In genomic region chr1:207751790-207752455, GRCh38 we compare ENCODE assay signal across 8 cellular contexts. TPM values are rescaled to one million over a fixed set of nuclear protein-coding genes. Genes with fewer than 3 reads are reported as not detected.
DNase-seq lines count a peak whose midpoint lies in the region; ATAC-seq, FAIRE-seq and TF ChIP-seq lines count a peak whose summit lies in the region.

Gene CD46 (plus strand): TSS chr1:207752054. CDS start chr1:207752213, 159 bp downstream.

- H3K36me3 ChIP-seq in HepG2 (replicated peaks in 1 of 2; ENCODE audit: control insufficient read depth in 1 of 2, insufficient read depth in 2 of 2, low read length in 2 of 2), result peaks cover 0 to 5% of the 10 kb centered on the region in 2 experiments; a peak in 3 of 5 replicates

- WGBS in HepG2 (ENCODE audit: low lambda C conversion rate), result 0% methylated on average over 6 of the region's 55 CpGs

- no TSS peak for BruUV-seq in HepG2 (replicated peaks; lab: Mats Ljungman, UMichigan)

- TF ChIP-seq EP300 in HepG2 (IDR thresholded peaks at IDR 0.05; ENCODE audit: low read depth in 2 of 2, low read length in 2 of 2) (no peak; a peak in 1 of 4 replicates), HepG2 (CRISPR knock-in tag; IDR thresholded peaks at IDR 0.05; ENCODE audit: borderline replicate concordance) (no peak)

- H3K4me1 ChIP-seq in HepG2 (ENCODE audit: insufficient read depth, low read length), result peaks cover 67% of the 10 kb centered on the region

- peaks cover 54% of the 10 kb centered on the region for H3K79me2 ChIP-seq in HepG2 (ENCODE audit: insufficient read depth, low read length)

- POLR2A ChIA-PET in HepG2 (lab: Yijun Ruan, JAX), result interaction anchor here (0.7 to 2.0 kb wide), 4 partner anchors 11 to 72 kb away, joined by 3 to 9 read pairs (median 5); no protein-coding TSS in a partner anchor

- intact Hi-C loops in dendritic cell treated with granulocyte-macrophage colony-stimulating factor and Interleukin-4, amounts not matched to agents 40 ng/mL and 50 ng/mL, for 4 days (cut with micrococcal nuclease), result no loop called here
- intact Hi-C loops in HepG2 (cut with micrococcal nuclease; ENCODE audit: unreplicated experiment), result loop anchor here (1.0 kb wide), 1 partner anchor 45 kb away; no protein-coding TSS in a partner anchor

- peak within 1 kb of the TSS; percentile 88 to 98 (median 98) for H3K4me3 ChIP-seq in HepG2 (replicated peaks in 1 of 3; ENCODE audit: insufficient read depth in 1 of 3, low read depth in 2 of 3, low read length in 3 of 3)

- no peak for TF ChIP-seq RAD21 in HepG2 (CRISPR knock-in tag; IDR thresholded peaks at IDR 0.05)

- DNase-seq in C1 segment of cervical spinal cord (lab: John Stamatoyannopoulos, UW) (peak; percentile 32 to 94 (median 85)), NCI-H748 treated with DMSO at 0.1 percent for 48 hours (lab: John Stamatoyannopoulos, UW) (peak; percentile 82), HepG2 (ENCODE audit: low spot score) (peak; percentile 93)
- peak; percentile 78 to 90 for DNase-seq in activated CD4-positive, alpha-beta T cell treated with anti-CD3 and anti-CD28 coated beads, Interleukin-2, amount 50 U/mL, for 24 hours (ENCODE audit: low read depth in 1 of 2, low spot score in 1 of 2)
- peak; percentile 94 for DNase-seq in stimulated activated CD4-positive, alpha-beta T cell treated with anti-CD3 and anti-CD28 coated beads, Interleukin-4, amount 100 ng/mL, for 1 hour

- peak within 1 kb of the TSS; percentile 97 for H3K27ac ChIP-seq in HepG2 (ENCODE audit: extremely low read length, insufficient read depth, low read length)

- peak; percentile 66 for FAIRE-seq in HepG2 (lab: Jason Lieb, UNC)

- H3K9me3 ChIP-seq in HepG2 (ENCODE audit: low read length), result no peaks in the 10 kb centered on the region

- peak within 1 kb of the TSS; percentile 88 for H3K4me3 Mint-ChIP-seq in dendritic cell treated with granulocyte-macrophage colony-stimulating factor and Interleukin-4, amounts not matched to agents 40 ng/mL and 50 ng/mL, for 4 days

- no peak for TF ChIP-seq CTCF in HepG2 (CRISPR knock-in tag; IDR thresholded peaks at IDR 0.05)

- peak within 1 kb of the TSS; percentile 90 for H3K9ac ChIP-seq in HepG2 (ENCODE audit: insufficient read depth, low read depth, low read length)

- TF ChIP-seq POLR2A in HepG2 (IDR thresholded peaks at IDR 0.05; ENCODE audit: insufficient read depth in 1 of 2, low read depth in 2 of 2, low read length in 2 of 2), result peak; percentile 90 to 94

- no peaks in the 10 kb centered on the region for H3K27me3 Mint-ChIP-seq in dendritic cell treated with granulocyte-macrophage colony-stimulating factor and Interleukin-4, amounts not matched to agents 40 ng/mL and 50 ng/mL, for 4 days

- peaks cover 9% of the 10 kb centered on the region for H3K9me3 Mint-ChIP-seq in dendritic cell treated with granulocyte-macrophage colony-stimulating factor and Interleukin-4, amounts not matched to agents 40 ng/mL and 50 ng/mL, for 4 days

- peaks cover 57% of the 10 kb centered on the region for H3K4me1 Mint-ChIP-seq in dendritic cell treated with granulocyte-macrophage colony-stimulating factor and Interleukin-4, amounts not matched to agents 40 ng/mL and 50 ng/mL, for 4 days (ENCODE audit: low read depth)

- peaks cover 39% of the 10 kb centered on the region for H4K20me1 ChIP-seq in HepG2 (ENCODE audit: insufficient read depth, low read length)

- ATAC-seq in GM19372 (IDR thresholded peaks at IDR 0.05; ENCODE audit: low read depth, unreplicated experiment) (peak; percentile 96), HG03558 (IDR thresholded peaks at IDR 0.05; ENCODE audit: extremely low read depth, unreplicated experiment) (peak; percentile 86), HepG2 (peak; percentile 94)

- CTCF ChIA-PET in HepG2 (lab: Yijun Ruan, JAX; ENCODE audit: low intra/inter-chr PET ratio, low total read pairs), result no interaction called here

- H2AFZ ChIP-seq in HepG2 (ENCODE audit: low read length), result no peak within 1 kb of the TSS

- peak within 1 kb of the TSS; percentile 92 for H3K27ac Mint-ChIP-seq in dendritic cell treated with granulocyte-macrophage colony-stimulating factor and Interleukin-4, amounts not matched to agents 40 ng/mL and 50 ng/mL, for 4 days

- H3K4me2 ChIP-seq in HepG2 (ENCODE audit: low read depth, low read length), result peak within 1 kb of the TSS; percentile 88

- H3K36me3 Mint-ChIP-seq in dendritic cell treated with granulocyte-macrophage colony-stimulating factor and Interleukin-4, amounts not matched to agents 40 ng/mL and 50 ng/mL, for 4 days (ENCODE audit: low read depth), result peaks cover 16% of the 10 kb centered on the region

- H3K27me3 ChIP-seq in HepG2 (ENCODE audit: control insufficient read depth in 1 of 2, insufficient read depth in 2 of 2, low read length in 2 of 2), result no peaks in the 10 kb centered on the region; a peak in 1 of 5 replicates

- in situ Hi-C loops in HepG2 (cut with HindIII; ENCODE audit: extremely low pct_ligation_motif_present, low pct_unique_long_range_greater_than_20kb), result no loop called here

TF ChIP-seq in HepG2, 621 proteins besides CTCF, POLR2A, EP300 and RAD21 (continues in another document):
- TF ChIP-seq ZFAT (CRISPR knock-in tag; conservative IDR thresholded peaks at IDR 0.05) (0 out of 2 replicates have a peak, but pooled peaks have one; percentile 82), IKZF5 (CRISPR knock-in tag; IDR thresholded peaks at IDR 0.05) (no peak), PRPF4 (IDR thresholded peaks at IDR 0.05; ENCODE audit: low read depth, low read length, poor library complexity, severe bottlenecking) (no peak)

RNA-seq across cellular contexts. Expression of gene CD46, which starts in this region (rescaled TPM):
- 70.3 and 130 TPM in 2 replicates for total RNA-seq in HepG2 (2016; rRNA removed; fragmentation: Illumina TruSeq; extraction: Trizol)
- 19.0 and 20.0 TPM in 2 replicates for total RNA-seq in HepG2 (2016; cell fraction: cytosol; rRNA removed; fragmentation: Illumina TruSeq; extraction: Trizol; ENCODE audit: low read depth)
- total RNA-seq in HepG2 (2016; cell fraction: insoluble cytoplasmic fraction; rRNA removed; fragmentation: Illumina TruSeq; extraction: Trizol), result 69.6 and 139 TPM in 2 replicates
- total RNA-seq in HepG2 (2016; cell fraction: membrane; rRNA removed; fragmentation: Illumina TruSeq; extraction: Trizol), result 24.1 and 29.9 TPM in 2 replicates
- 261 and 271 TPM in 2 replicates for total RNA-seq in HepG2 (2016; cell fraction: nucleus; rRNA removed; fragmentation: Illumina TruSeq; extraction: Trizol)
- polyA plus RNA-seq in HepG2 (2011; rRNA removed), result 277 TPM in 2 replicates
- 65.6 and 131 TPM in 2 replicates for polyA plus RNA-seq in HepG2 (2011; cell fraction: cytosol; rRNA removed)
- 288 and 360 TPM in 2 replicates for polyA plus RNA-seq in HepG2 (2011; cell fraction: nucleus; rRNA removed)
- 206 and 208 TPM in 2 replicates for polyA plus RNA-seq in HepG2 (2012)
- 3.8 and 4.6 TPM in 2 replicates for polyA plus RNA-seq in HepG2 (2016; cell fraction: cytosol; fragmentation: Illumina TruSeq; extraction: Trizol; ENCODE audit: low read depth)
- 59.7 and 64.0 TPM in 2 replicates for polyA plus RNA-seq in HepG2 (2016; cell fraction: insoluble cytoplasmic fraction; fragmentation: Illumina TruSeq; extraction: Trizol; ENCODE audit: low read depth)
- 10.1 and 11.1 TPM in 2 replicates for polyA plus RNA-seq in HepG2 (2016; cell fraction: membrane; fragmentation: Illumina TruSeq; extraction: Trizol; ENCODE audit: low read depth)
- polyA plus RNA-seq in HepG2 (2016; cell fraction: nucleus; fragmentation: Illumina TruSeq; extraction: Trizol; ENCODE audit: insufficient read depth, low read depth), result 416 and 423 TPM in 2 replicates
- 96.1 and 146 TPM in 2 replicates for polyA minus RNA-seq in HepG2 (2011; rRNA and poly(A)+ RNA removed; ENCODE audit: low replicate concordance)
- 125 and 175 TPM in 2 replicates for polyA minus RNA-seq in HepG2 (2011; cell fraction: cytosol; rRNA and poly(A)+ RNA removed)
- polyA minus RNA-seq in HepG2 (2011; cell fraction: nucleus; rRNA and poly(A)+ RNA removed), result 353 and 394 TPM in 2 replicates

Comparison
In these comparisons a context has a peak if more than half of its experiments do, and no peak if none do; other contexts are left out.
1. Peak in every context shown above with its lines: DNase-seq, ATAC-seq, H3K4me3 ChIP-seq and H3K27ac ChIP-seq.